In the genomic region with DNA sequence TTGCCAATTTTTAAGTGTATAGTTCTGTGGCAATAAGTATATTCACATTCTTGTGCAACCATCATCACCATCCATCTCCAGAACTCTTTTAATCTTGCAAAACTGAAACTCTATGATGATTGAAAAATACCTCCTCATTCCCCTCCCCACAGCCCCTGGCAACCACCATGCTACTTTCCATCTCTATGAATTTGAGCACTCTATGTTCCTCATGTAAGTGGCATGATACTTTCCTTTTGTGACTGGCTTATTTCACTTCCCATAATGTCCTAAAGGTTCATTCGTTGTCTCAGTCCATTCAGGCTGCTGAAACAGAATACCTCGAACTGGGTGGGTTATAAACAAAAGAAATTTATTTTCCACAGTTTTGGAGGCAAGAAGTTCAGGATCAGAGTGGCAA, we compare ENCODE assay signal across 13 cellular contexts.
"Had no signal": no experiment of that assay in that cellular context is flagged by ENCODE, and none has a peak within 500 bp of the region (broad histone marks: within the 10 kb centered on the region; RNA-seq: fewer than 3 reads in every experiment).

No MANE protein-coding gene starts in this region.

- ATAC-seq: body of pancreas; heart left ventricle; naive thymus-derived CD4-positive, alpha-beta T cell had no signal

- H3K4me1 Mint-ChIP-seq: activated naive CD4-positive, alpha-beta T cell treated with anti-CD3 and anti-CD28 coated beads, Interleukin-2, amount 10 ng/mL, durations not matched to agents 7 days and 5 days; central memory CD8-positive, alpha-beta T cell had no signal

- H3K27me3 Mint-ChIP-seq: central memory CD8-positive, alpha-beta T cell had no signal

- DNase-seq: activated naive CD4-positive, alpha-beta T cell treated with anti-CD3 and anti-CD28 coated beads, Interleukin-2, amount 10 ng/mL, durations not matched to agents 7 days and 5 days; amniotic stem cell; body of pancreas; cortex of kidney; effector memory CD4-positive, alpha-beta T cell; heart left ventricle; mammary epithelial cell; naive thymus-derived CD4-positive, alpha-beta T cell; SW 1271; T-helper 9 cell had no signal

- FAIRE-seq: frontal cortex had no signal

- H3K4me3 Mint-ChIP-seq: activated naive CD4-positive, alpha-beta T cell treated with anti-CD3 and anti-CD28 coated beads, Interleukin-2, amount 10 ng/mL, durations not matched to agents 7 days and 5 days; central memory CD8-positive, alpha-beta T cell; naive thymus-derived CD4-positive, alpha-beta T cell; type B pancreatic cell had no signal

- H3K9me3 Mint-ChIP-seq: activated naive CD4-positive, alpha-beta T cell treated with anti-CD3 and anti-CD28 coated beads, Interleukin-2, amount 10 ng/mL, durations not matched to agents 7 days and 5 days; central memory CD8-positive, alpha-beta T cell; naive thymus-derived CD4-positive, alpha-beta T cell; type B pancreatic cell had no signal

- H3K36me3 Mint-ChIP-seq: activated naive CD4-positive, alpha-beta T cell treated with anti-CD3 and anti-CD28 coated beads, Interleukin-2, amount 10 ng/mL, durations not matched to agents 7 days and 5 days; type B pancreatic cell had no signal

- H3K27ac Mint-ChIP-seq: activated naive CD4-positive, alpha-beta T cell treated with anti-CD3 and anti-CD28 coated beads, Interleukin-2, amount 10 ng/mL, durations not matched to agents 7 days and 5 days; naive thymus-derived CD4-positive, alpha-beta T cell; type B pancreatic cell had no signal
